In the genomic region with DNA sequence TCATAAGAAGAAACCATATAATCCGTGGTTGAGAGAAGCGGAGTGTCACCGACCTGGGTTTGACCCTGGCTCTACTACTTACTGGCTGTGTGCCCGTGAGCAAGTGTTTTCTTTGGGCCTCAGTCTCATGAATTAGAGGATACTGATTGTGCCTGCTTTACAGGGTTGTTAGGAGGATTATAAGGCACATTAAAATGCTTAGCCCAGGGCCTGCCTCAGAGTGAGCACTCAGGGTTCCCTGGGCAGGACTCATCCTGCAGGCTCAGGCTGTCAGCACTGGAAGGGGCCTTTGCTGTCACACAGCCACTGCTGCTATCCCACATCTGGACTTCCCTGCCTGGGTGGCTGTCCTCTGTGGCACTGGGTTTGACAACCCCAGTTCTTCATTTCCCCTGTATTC, we compare ENCODE assay signal across 20 cellular contexts. TPM values are rescaled to one million over a fixed set of nuclear protein-coding genes. Genes with fewer than 3 reads are reported as not detected.
DNase-seq lines count a peak whose midpoint lies in the region; ATAC-seq and TF ChIP-seq lines count a peak whose summit lies in the region.
"Had no signal": no experiment of that assay in that cellular context is flagged by ENCODE, and none has a peak within 500 bp of the region (broad histone marks: within the 10 kb centered on the region; RNA-seq: fewer than 3 reads in every experiment).

No MANE protein-coding gene starts in this region.

- no peaks in the 10 kb centered on the region for H3K9me3 Mint-ChIP-seq in activated CD8-positive, alpha-beta T cell treated with anti-CD3 and anti-CD28 coated beads, Interleukin-2, amount 10 ng/mL, durations not matched to agents 7 days and 5 days (ENCODE audit: insufficient read depth)
- H3K9me3 Mint-ChIP-seq: activated B cell treated with CpG ODN at 0.5 μM for 24 hours, H9, memory B cell had no signal

- no peaks in the 10 kb centered on the region for H3K9me2 ChIP-seq in Loucy (replicated peaks; ENCODE audit: low read depth, low read length)

- H3F3A ChIP-seq in Loucy (ENCODE audit: low read depth) (no peaks in the 10 kb centered on the region), smooth muscle cell (ENCODE audit: low read depth) (no peaks in the 10 kb centered on the region)

- TF ChIP-seq CTCF in Loucy (conservative IDR thresholded peaks at IDR 0.05; ENCODE audit: low read length) (no peak), smooth muscle cell (IDR thresholded peaks at IDR 0.05; ENCODE audit: borderline replicate concordance, insufficient read depth, poor library complexity, severe bottlenecking) (no peak)

- H3K4me1 ChIP-seq in Loucy (ENCODE audit: insufficient read depth, low read length, poor library complexity, severe bottlenecking) (peaks cover 4% of the 10 kb centered on the region), smooth muscle cell (ENCODE audit: low read depth) (no peaks in the 10 kb centered on the region)

- POLR2A ChIA-PET in activated CD8-positive, alpha-beta T cell treated with anti-CD3 and anti-CD28 coated beads, Interleukin-2, amount 10 ng/mL, durations not matched to agents 7 days and 5 days (lab: Charles Lee), result no interaction called here

- H3K27ac ChIP-seq in cingulate gyrus (ENCODE audit: low read depth, low read length) (peak overlapping the region; percentile 8), smooth muscle cell (ENCODE audit: low read depth) (no peak overlapping the region)
- H3K27ac ChIP-seq: pancreas had no signal

- H3K27me3 ChIP-seq in Loucy (ENCODE audit: insufficient read depth, low read length, poor library complexity, severe bottlenecking), result no peaks in the 10 kb centered on the region
- no peaks in the 10 kb centered on the region for H3K27me3 ChIP-seq in smooth muscle cell (ENCODE audit: low read depth)
- H3K27me3 ChIP-seq: pancreas, stomach had no signal

- DNase-seq in islet precursor cell (peak; percentile 52), sciatic nerve (ENCODE audit: low spot score) (peak; percentile 59), smooth muscle cell (lab: John Stamatoyannopoulos, UW; ENCODE audit: unreplicated experiment) (no peak)
- DNase-seq in activated CD8-positive, alpha-beta T cell treated with anti-CD3 and anti-CD28 coated beads, Interleukin-2, amount 10 ng/mL, durations not matched to agents 7 days and 5 days, result no peak
- DNase-seq: activated B cell treated with CpG ODN at 0.5 μM for 24 hours; activated naive CD4-positive, alpha-beta T cell treated with Interleukin-2 at 50 U/mL for 16 hours; effector memory CD4-positive, alpha-beta T cell; GF-D8; H9; NCI-H69 had no signal

- H3K36me3 Mint-ChIP-seq in activated CD8-positive, alpha-beta T cell treated with anti-CD3 and anti-CD28 coated beads, Interleukin-2, amount 10 ng/mL, durations not matched to agents 7 days and 5 days (ENCODE audit: low read depth), result no peaks in the 10 kb centered on the region
- H3K36me3 Mint-ChIP-seq: memory B cell had no signal

- ATAC-seq in sciatic nerve (peak; percentile 37), GM18519 (IDR thresholded peaks at IDR 0.05; ENCODE audit: low FRiP score, unreplicated experiment) (no peak), GM18870 (IDR thresholded peaks at IDR 0.05; ENCODE audit: unreplicated experiment) (no peak)
- no peak for ATAC-seq in activated CD8-positive, alpha-beta T cell treated with anti-CD3 and anti-CD28 coated beads, Interleukin-2, amount 10 ng/mL, durations not matched to agents 7 days and 5 days
- ATAC-seq: HepG2 had no signal

- H3K27me3 Mint-ChIP-seq in activated CD8-positive, alpha-beta T cell treated with anti-CD3 and anti-CD28 coated beads, Interleukin-2, amount 10 ng/mL, durations not matched to agents 7 days and 5 days (ENCODE audit: low read depth), result no peaks in the 10 kb centered on the region
- H3K27me3 Mint-ChIP-seq: activated B cell treated with CpG ODN at 0.5 μM for 24 hours had no signal

- H2AFZ ChIP-seq in Loucy (ENCODE audit: low read length) (peak overlapping the region; percentile 51), smooth muscle cell (ENCODE audit: low read depth) (no peak overlapping the region)

- no peaks in the 10 kb centered on the region for H3K4me1 Mint-ChIP-seq in activated CD8-positive, alpha-beta T cell treated with anti-CD3 and anti-CD28 coated beads, Interleukin-2, amount 10 ng/mL, durations not matched to agents 7 days and 5 days (ENCODE audit: low read depth)
- H3K4me1 Mint-ChIP-seq: activated B cell treated with CpG ODN at 0.5 μM for 24 hours, memory B cell had no signal

- H3K4me3 Mint-ChIP-seq in activated CD8-positive, alpha-beta T cell treated with anti-CD3 and anti-CD28 coated beads, Interleukin-2, amount 10 ng/mL, durations not matched to agents 7 days and 5 days, result no peak overlapping the region
- H3K4me3 Mint-ChIP-seq: activated B cell treated with CpG ODN at 0.5 μM for 24 hours, H9, memory B cell had no signal

- no peaks in the 10 kb centered on the region for H3K9me3 ChIP-seq in Loucy (ENCODE audit: insufficient read depth, low read depth, low read length)
- H3K9me3 ChIP-seq in smooth muscle cell (replicated peaks; ENCODE audit: low read depth), result no peaks in the 10 kb centered on the region
- H3K9me3 ChIP-seq: Caco-2, pancreas, stomach had no signal

- H3K79me2 ChIP-seq in Loucy (ENCODE audit: insufficient read depth, low read length) (no peaks in the 10 kb centered on the region), smooth muscle cell (ENCODE audit: low read depth) (no peaks in the 10 kb centered on the region)

- H3K36me3 ChIP-seq in Loucy (ENCODE audit: insufficient read depth, low read length) (no peaks in the 10 kb centered on the region), smooth muscle cell (ENCODE audit: low read depth) (no peaks in the 10 kb centered on the region)
- H3K36me3 ChIP-seq: pancreas, stomach had no signal

- CTCF ChIA-PET in activated CD8-positive, alpha-beta T cell treated with anti-CD3 and anti-CD28 coated beads, Interleukin-2, amount 10 ng/mL, durations not matched to agents 7 days and 5 days (lab: Charles Lee), result no interaction called here

- 68% methylated on average over 4 of the region's 4 CpGs for WGBS in smooth muscle cell (ENCODE audit: low lambda C conversion rate)

- intact Hi-C loops in sciatic nerve (cut with DNase I), result no loop called here

- H3K4me3 ChIP-seq in Loucy (ENCODE audit: low read length, poor library complexity, severe bottlenecking), result no peak overlapping the region
- no peak overlapping the region for H3K4me3 ChIP-seq in smooth muscle cell
- H3K4me3 ChIP-seq: pancreas, stomach had no signal

- H4K20me1 ChIP-seq in Loucy (ENCODE audit: insufficient read depth, low read length, poor library complexity, severe bottlenecking) (no peaks in the 10 kb centered on the region), smooth muscle cell (ENCODE audit: low read depth) (no peaks in the 10 kb centered on the region)

- H3K4me2 ChIP-seq in Loucy (ENCODE audit: low read depth, low read length, poor library complexity, severe bottlenecking) (no peak overlapping the region), smooth muscle cell (no peak overlapping the region)

- H3K27ac Mint-ChIP-seq in activated CD8-positive, alpha-beta T cell treated with anti-CD3 and anti-CD28 coated beads, Interleukin-2, amount 10 ng/mL, durations not matched to agents 7 days and 5 days, result no peak overlapping the region
- H3K27ac Mint-ChIP-seq: activated B cell treated with CpG ODN at 0.5 μM for 24 hours, memory B cell had no signal

- H3K9ac ChIP-seq in Loucy (ENCODE audit: low read depth, low read length, poor library complexity, severe bottlenecking) (no peak overlapping the region), smooth muscle cell (ENCODE audit: low read depth) (no peak overlapping the region)

RNA-seq across cellular contexts. Expression of a gene that starts 4.7 kb away (rescaled TPM):
- total RNA-seq in sciatic nerve, result not detected
- not detected for total RNA-seq in activated CD8-positive, alpha-beta T cell treated with anti-CD3 and anti-CD28 coated beads, Interleukin-2, amount 10 ng/mL, durations not matched to agents 7 days and 5 days
- total RNA-seq in smooth muscle cell, result 1.3 and 2.4 TPM in 2 replicates
- polyA plus RNA-seq in smooth muscle cell, result 0.46 and 1.5 TPM in 2 replicates
- total RNA-seq: activated B cell treated with CpG ODN at 0.5 μM for 24 hours; H9; HepG2; T-helper 1 cell treated with Interleukin-12 subunit alpha and Interleukin-12 subunit beta and Interleukin-4 antibody, amounts not matched to agents 30 ng/mL and 1 ng/mL, for 36 hours had no signal

RNA-seq across cellular contexts. Expression of a gene that starts 56.4 kb away (rescaled TPM):
- total RNA-seq in sciatic nerve (60.4 TPM), smooth muscle cell (41.2 and 78.4 TPM in 2 replicates)
- total RNA-seq in activated CD8-positive, alpha-beta T cell treated with anti-CD3 and anti-CD28 coated beads, Interleukin-2, amount 10 ng/mL, durations not matched to agents 7 days and 5 days, result 10 to 100 TPM; 61.0 to 65.7 TPM
- 35.0 and 36.4 TPM in 2 replicates for polyA plus RNA-seq in smooth muscle cell

RNA-seq across cellular contexts. Expression of a gene that starts 57.4 kb away (rescaled TPM):
- total RNA-seq in sciatic nerve (not detected), smooth muscle cell (0.36 TPM in 1 of 2 replicates, not detected in the other)
- not detected for total RNA-seq in activated CD8-positive, alpha-beta T cell treated with anti-CD3 and anti-CD28 coated beads, Interleukin-2, amount 10 ng/mL, durations not matched to agents 7 days and 5 days
- 0.17 TPM in 1 of 2 replicates, not detected in the other for polyA plus RNA-seq in smooth muscle cell
- total RNA-seq: activated B cell treated with CpG ODN at 0.5 μM for 24 hours; Caco-2; T-helper 1 cell treated with Interleukin-12 subunit alpha and Interleukin-12 subunit beta and Interleukin-4 antibody, amounts not matched to agents 30 ng/mL and 1 ng/mL, for 36 hours had no signal

Comparison
In these comparisons a context has a peak if more than half of its experiments do, and no peak if none do; other contexts are left out.
1. DNase-seq: peak in islet precursor cell (single experiment) and sciatic nerve (single experiment); none in activated CD8-positive, alpha-beta T cell treated with anti-CD3 and anti-CD28 coated beads, Interleukin-2, amount 10 ng/mL, durations not matched to agents 7 days and 5 days (single experiment) and smooth muscle cell (single experiment).